Comparison of ENCODE assay signal across 13 cellular contexts in the genomic region with DNA sequence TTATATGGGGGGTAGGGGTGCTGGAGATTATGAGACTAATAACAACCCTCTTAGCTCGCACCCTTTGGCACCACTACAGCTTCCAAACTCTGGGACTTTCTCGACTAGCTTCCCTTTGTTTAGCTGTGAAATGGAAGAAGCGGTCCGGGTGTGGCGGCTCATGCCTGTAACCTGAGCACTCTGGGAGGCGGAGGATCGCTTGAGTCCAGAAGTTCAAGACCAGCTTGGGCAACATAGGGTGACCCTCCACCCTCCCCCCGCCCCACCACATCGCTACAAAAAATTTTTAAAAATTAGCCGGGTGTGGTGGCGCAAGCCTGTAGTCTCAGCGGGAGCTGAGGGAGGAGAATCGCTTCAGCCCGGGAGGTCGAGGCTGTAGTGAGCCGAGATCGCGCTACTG. TPM values are rescaled to one million over a fixed set of nuclear protein-coding genes. Genes with fewer than 3 reads are reported as not detected.
DNase-seq lines count a peak whose midpoint lies in the region; ATAC-seq and TF ChIP-seq lines count a peak whose summit lies in the region.
"Had no signal": no experiment of that assay in that cellular context is flagged by ENCODE, and none has a peak within 500 bp of the region (broad histone marks: within the 10 kb centered on the region; RNA-seq: fewer than 3 reads in every experiment).

No MANE protein-coding gene starts in this region.

- H3K4me3 Mint-ChIP-seq in central memory CD8-positive, alpha-beta T cell: peak overlapping the region; percentile 52
- peak overlapping the region; percentile 50 to 82 (median 72) for H3K4me3 Mint-ChIP-seq in naive thymus-derived CD4-positive, alpha-beta T cell
- no peak overlapping the region for H3K4me3 Mint-ChIP-seq in activated CD8-positive, alpha-beta T cell treated with anti-CD3 and anti-CD28 coated beads, Interleukin-2, amount 10 ng/mL, durations not matched to agents 7 days and 5 days

- H3K4me3 ChIP-seq in A673 (ENCODE audit: low read depth, low read length, poor library complexity, severe bottlenecking) (peak overlapping the region; percentile 34), H7 (ENCODE audit: insufficient read depth, low read depth, low read length) (peak overlapping the region; percentile 90)
- H3K4me3 ChIP-seq in naive thymus-derived CD4-positive, alpha-beta T cell (ENCODE audit: low read length): no peak overlapping the region

- peaks cover 19% of the 10 kb centered on the region for H3K4me1 ChIP-seq in A673 (ENCODE audit: insufficient read depth, low read length, poor library complexity, severe bottlenecking)
- H3K4me1 ChIP-seq in naive thymus-derived CD4-positive, alpha-beta T cell (ENCODE audit: control insufficient read depth in 2 of 2, insufficient read depth in 2 of 2, low read length in 2 of 2): peaks cover 7 to 16% of the 10 kb centered on the region in 2 donors

- POLR2A ChIA-PET in A673 (lab: Charles Lee; ENCODE audit: low non-redundant PET): no interaction called here
- POLR2A ChIA-PET in naive thymus-derived CD4-positive, alpha-beta T cell (lab: Charles Lee): interaction anchor here (0.7 kb wide), 1 partner anchor 1862 kb away, joined by 3 read pairs; no protein-coding TSS in a partner anchor
- POLR2A ChIA-PET in activated CD8-positive, alpha-beta T cell treated with anti-CD3 and anti-CD28 coated beads, Interleukin-2, amount 10 ng/mL, durations not matched to agents 7 days and 5 days (lab: Charles Lee): no interaction called here

- CTCF ChIA-PET in A673 (lab: Charles Lee): interaction anchor here (0.7 kb wide), 1 partner anchor 147 kb away, joined by 5 read pairs; no protein-coding TSS in a partner anchor
- CTCF ChIA-PET in naive thymus-derived CD4-positive, alpha-beta T cell (lab: Charles Lee): no interaction called here
- CTCF ChIA-PET in activated CD8-positive, alpha-beta T cell treated with anti-CD3 and anti-CD28 coated beads, Interleukin-2, amount 10 ng/mL, durations not matched to agents 7 days and 5 days (lab: Charles Lee): interaction anchor here (1.2 kb wide), 1 partner anchor 53 kb away, joined by 4 read pairs; no protein-coding TSS in a partner anchor

- no peaks in the 10 kb centered on the region for H3K9me3 ChIP-seq in A673 (ENCODE audit: low read depth, low read length, poor library complexity, severe bottlenecking)
- no peaks in the 10 kb centered on the region for H3K9me3 ChIP-seq in naive thymus-derived CD4-positive, alpha-beta T cell (ENCODE audit: control insufficient read depth in 2 of 3, low read length in 3 of 3)
- H3K9me3 ChIP-seq: esophagus muscularis mucosa, vagina had no signal

- no peak overlapping the region for H3K27ac Mint-ChIP-seq in central memory CD8-positive, alpha-beta T cell (ENCODE audit: low read depth)
- no peak overlapping the region for H3K27ac Mint-ChIP-seq in naive thymus-derived CD4-positive, alpha-beta T cell
- no peak overlapping the region for H3K27ac Mint-ChIP-seq in activated CD8-positive, alpha-beta T cell treated with anti-CD3 and anti-CD28 coated beads, Interleukin-2, amount 10 ng/mL, durations not matched to agents 7 days and 5 days
- H3K27ac Mint-ChIP-seq: T-helper 1 cell treated with Interleukin-12 subunit alpha and Interleukin-12 subunit beta and Interleukin-4 antibody, amounts not matched to agents 30 μg/mL and 1 μg/mL, for 36 hours had no signal

- no peak for ATAC-seq in central memory CD8-positive, alpha-beta T cell (replicated peaks; ENCODE audit: extremely low read depth, poor library complexity, severe bottlenecking)
- no peak for ATAC-seq in naive thymus-derived CD4-positive, alpha-beta T cell
- no peak for ATAC-seq in activated CD8-positive, alpha-beta T cell treated with anti-CD3 and anti-CD28 coated beads, Interleukin-2, amount 10 ng/mL, durations not matched to agents 7 days and 5 days

- intact Hi-C loops in A673 (cut with micrococcal nuclease; ENCODE audit: unreplicated experiment): no loop called here
- intact Hi-C loops in naive thymus-derived CD4-positive, alpha-beta T cell (cut with micrococcal nuclease): no loop called here

- no peaks in the 10 kb centered on the region for H3K9me3 Mint-ChIP-seq in central memory CD8-positive, alpha-beta T cell
- peaks cover 0 to 3% (median 0%) of the 10 kb centered on the region in 11 donors for H3K9me3 Mint-ChIP-seq in naive thymus-derived CD4-positive, alpha-beta T cell
- no peaks in the 10 kb centered on the region for H3K9me3 Mint-ChIP-seq in activated CD8-positive, alpha-beta T cell treated with anti-CD3 and anti-CD28 coated beads, Interleukin-2, amount 10 ng/mL, durations not matched to agents 7 days and 5 days (ENCODE audit: insufficient read depth)
- H3K9me3 Mint-ChIP-seq: T-helper 1 cell treated with Interleukin-12 subunit alpha and Interleukin-12 subunit beta and Interleukin-4 antibody, amounts not matched to agents 30 μg/mL and 1 μg/mL, for 36 hours had no signal

- H3K36me3 Mint-ChIP-seq in central memory CD8-positive, alpha-beta T cell (ENCODE audit: insufficient read depth): no peaks in the 10 kb centered on the region
- H3K36me3 Mint-ChIP-seq in naive thymus-derived CD4-positive, alpha-beta T cell: peaks cover 0 to 6% (median 0%) of the 10 kb centered on the region in 5 donors
- no peaks in the 10 kb centered on the region for H3K36me3 Mint-ChIP-seq in activated CD8-positive, alpha-beta T cell treated with anti-CD3 and anti-CD28 coated beads, Interleukin-2, amount 10 ng/mL, durations not matched to agents 7 days and 5 days (ENCODE audit: low read depth)

- no peak overlapping the region for H3K27ac ChIP-seq in A673 (ENCODE audit: low read depth, low read length, poor library complexity, severe bottlenecking)
- H3K27ac ChIP-seq in naive thymus-derived CD4-positive, alpha-beta T cell (ENCODE audit: low read depth, low read length): no peak overlapping the region
- H3K27ac ChIP-seq: esophagus muscularis mucosa had no signal

- no TSS peak for BruUV-seq in A673 (replicated peaks; lab: Mats Ljungman, UMichigan)

- DNase-seq in A673 (ENCODE audit: low spot score) (no peak), H7 (peak; percentile 45), OCI-M1 (lab: John Stamatoyannopoulos, UW) (no peak), NCI-H187 treated with DMSO at 0.1 percent for 48 hours (lab: John Stamatoyannopoulos, UW) (no peak), NCI-H526 treated with DMSO at 0.1 percent for 48 hours (lab: John Stamatoyannopoulos, UW) (no peak)
- DNase-seq in central memory CD8-positive, alpha-beta T cell (ENCODE audit: low spot score in 2 of 2): no peak
- DNase-seq in naive thymus-derived CD4-positive, alpha-beta T cell: no peak
- DNase-seq in activated CD8-positive, alpha-beta T cell treated with anti-CD3 and anti-CD28 coated beads, Interleukin-2, amount 10 ng/mL, durations not matched to agents 7 days and 5 days: no peak
- DNase-seq: activated gamma-delta T cell, DND-41 had no signal

- H3K36me3 ChIP-seq in A673 (ENCODE audit: insufficient read depth, low read length, poor library complexity, severe bottlenecking) (no peaks in the 10 kb centered on the region), H7 (replicated peaks; ENCODE audit: control insufficient read depth, insufficient read depth, low read length) (peaks cover 1% of the 10 kb centered on the region)
- no peaks in the 10 kb centered on the region for H3K36me3 ChIP-seq in naive thymus-derived CD4-positive, alpha-beta T cell (ENCODE audit: control insufficient read depth in 2 of 3, insufficient read depth in 3 of 3, low read length in 3 of 3)
- H3K36me3 ChIP-seq: esophagus muscularis mucosa, vagina had no signal

- peaks cover 40% of the 10 kb centered on the region for H3K27me3 ChIP-seq in A673 (replicated peaks; ENCODE audit: insufficient read depth, low read depth, low read length, poor library complexity)
- peaks cover 2% of the 10 kb centered on the region; the same call in 1 of the 2 replicates for H3K27me3 ChIP-seq in H7 (ENCODE audit: control insufficient read depth, insufficient read depth, low read length)
- peaks cover 0 to 18% of the 10 kb centered on the region in 2 donors for H3K27me3 ChIP-seq in naive thymus-derived CD4-positive, alpha-beta T cell (ENCODE audit: control insufficient read depth in 2 of 2, insufficient read depth in 2 of 2, low read length in 2 of 2)
- H3K27me3 ChIP-seq: vagina had no signal

- no peak for TF ChIP-seq CTCF in A673 (conservative IDR thresholded peaks at IDR 0.05; ENCODE audit: low read depth, low read length)

- H3K27me3 Mint-ChIP-seq in central memory CD8-positive, alpha-beta T cell: peaks cover 83% of the 10 kb centered on the region
- H3K27me3 Mint-ChIP-seq in naive thymus-derived CD4-positive, alpha-beta T cell: peaks cover 43 to 66% (median 62%) of the 10 kb centered on the region in 5 donors
- peaks cover 65% of the 10 kb centered on the region for H3K27me3 Mint-ChIP-seq in activated CD8-positive, alpha-beta T cell treated with anti-CD3 and anti-CD28 coated beads, Interleukin-2, amount 10 ng/mL, durations not matched to agents 7 days and 5 days (ENCODE audit: low read depth)

- H3K4me1 Mint-ChIP-seq in central memory CD8-positive, alpha-beta T cell: peaks cover 4% of the 10 kb centered on the region
- H3K4me1 Mint-ChIP-seq in naive thymus-derived CD4-positive, alpha-beta T cell: peaks cover 6 to 18% (median 14%) of the 10 kb centered on the region in 7 donors
- H3K4me1 Mint-ChIP-seq in activated CD8-positive, alpha-beta T cell treated with anti-CD3 and anti-CD28 coated beads, Interleukin-2, amount 10 ng/mL, durations not matched to agents 7 days and 5 days (ENCODE audit: low read depth): peaks cover 6% of the 10 kb centered on the region

RNA-seq across cellular contexts. Expression of gene CDH3, which starts 0.8 kb away (rescaled TPM):
- 0.15 TPM in 1 of 2 replicates, not detected in the other for total RNA-seq in A673 (2021)
- total RNA-seq in H7 (2014; rRNA removed; shearing (Covaris generic)): 90.2 and 115 TPM in 2 replicates
- under 1 TPM in 4 of 5 experiments, not detected in 1; 0.24 to 0.78 (median 0.43) TPM for total RNA-seq in naive thymus-derived CD4-positive, alpha-beta T cell
- polyA plus RNA-seq in naive thymus-derived CD4-positive, alpha-beta T cell: under 1 TPM in 1 of 2 donors, not detected in 1; 0.68 TPM
- total RNA-seq in activated CD8-positive, alpha-beta T cell treated with anti-CD3 and anti-CD28 coated beads, Interleukin-2, amount 10 ng/mL, durations not matched to agents 7 days and 5 days: not detected

Comparison
In these comparisons a context has a peak if more than half of its experiments do, and no peak if none do; other contexts are left out.
1. RNA of gene CDH3, which starts 0.8 kb away (total RNA-seq): 90.2 to 115 TPM in H7; 0.24 to 0.78 TPM in naive thymus-derived CD4-positive, alpha-beta T cell, 0.15 TPM in A673 and not detected in activated CD8-positive, alpha-beta T cell treated with anti-CD3 and anti-CD28 coated beads, Interleukin-2, amount 10 ng/mL, durations not matched to agents 7 days and 5 days; every median in the first group is over 10 times any median in the second.